Comparison of ENCODE assay signal across 17 cellular contexts in the genomic region with DNA sequence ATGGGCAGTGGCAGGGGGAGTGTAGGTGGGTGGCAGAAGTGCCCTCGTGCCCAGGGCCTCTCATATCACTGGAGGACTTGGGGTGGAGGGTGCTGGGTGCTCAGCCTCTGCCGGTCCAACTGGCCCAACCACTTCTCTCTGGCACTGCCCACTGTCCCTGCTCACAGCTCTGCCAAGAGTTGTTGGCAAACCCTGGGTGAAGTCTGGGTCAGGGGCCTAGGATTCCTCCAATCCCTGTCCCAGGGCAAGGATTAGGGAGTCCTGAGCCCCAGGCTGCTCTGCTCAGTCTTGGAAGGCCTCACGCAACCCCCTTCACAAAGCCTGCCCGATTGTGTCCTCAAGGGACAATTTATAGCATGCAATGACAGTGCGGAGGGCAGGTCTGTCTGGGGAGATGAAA. TPM values are rescaled to one million over a fixed set of nuclear protein-coding genes. Genes with fewer than 3 reads are reported as not detected.
A peak's percentile ranks its signal among the peaks of the same experiment; 100 is the strongest.
DNase-seq lines count a peak whose midpoint lies in the region; ATAC-seq and TF ChIP-seq lines count a peak whose summit lies in the region.
"Had no signal": no experiment of that assay in that cellular context is flagged by ENCODE, and none has a peak within 500 bp of the region (broad histone marks: within the 10 kb centered on the region; RNA-seq: fewer than 3 reads in every experiment).

No MANE protein-coding gene starts in this region.

- H3K27me3 Mint-ChIP-seq in progenitor cell of endocrine pancreas, result peaks cover 7% of the 10 kb centered on the region

- H3K36me3 ChIP-seq in HCT116 (ENCODE audit: control insufficient read depth in 1 of 2, insufficient read depth in 2 of 2, low read length in 2 of 2), result no peaks in the 10 kb centered on the region
- no peaks in the 10 kb centered on the region for H3K36me3 ChIP-seq in Peyer's patch
- no peaks in the 10 kb centered on the region for H3K36me3 ChIP-seq in parathyroid adenoma (ENCODE audit: control insufficient read depth, insufficient read depth, low read length)
- H3K36me3 ChIP-seq: BLaER1, cardiac muscle cell had no signal

- H3K9me3 ChIP-seq in HCT116 (ENCODE audit: control insufficient read depth in 1 of 2, insufficient read depth in 1 of 2, low read depth in 1 of 2, low read length in 2 of 2) (no peaks in the 10 kb centered on the region), Peyer's patch (no peaks in the 10 kb centered on the region), parathyroid adenoma (ENCODE audit: control insufficient read depth, low read length) (no peaks in the 10 kb centered on the region)
- H3K9me3 ChIP-seq: BLaER1 had no signal

- DNase-seq in HCT116 (ENCODE audit: low read depth, low spot score) (no peak), Peyer's patch (peak in 2 of 3 donors; percentile 78 to 82), left colon (peak; percentile 82 to 87), progenitor cell of endocrine pancreas (ENCODE audit: low spot score, unreplicated experiment) (no peak), NCI-H1694 treated with DMSO at 0.1 percent for 48 hours (lab: John Stamatoyannopoulos, UW) (no peak), ACHN (no peak)
- no peak for DNase-seq in activated CD8-positive, alpha-beta memory T cell treated with anti-CD3 and anti-CD28 coated beads, Interleukin-2, amount 50 U/mL, for 48 hours
- DNase-seq: activated naive CD8-positive, alpha-beta T cell treated with anti-CD3 and anti-CD28 coated beads for 36 hours; effector memory CD4-positive, alpha-beta T cell; EL; NCI-H1417; NCI-H526 treated with DMSO at 0.1 percent for 48 hours; T-helper 17 cell had no signal

- RAD21 ChIA-PET in HCT116 (lab: Charles Lee; ENCODE audit: low non-redundant PET in 1 of 2, low total read pairs in 2 of 2, uncharacterized antibody in 2 of 2, unreplicated experiment in 2 of 2), result no interaction called here

- H3K27ac ChIP-seq in HCT116 (ENCODE audit: low read depth, low read length), result no peak overlapping the region; the same call in 1 of the 2 replicates
- peak overlapping the region in 3 of 4 donors; percentile 12 to 98 (median 96) for H3K27ac ChIP-seq in Peyer's patch
- H3K27ac ChIP-seq in parathyroid adenoma, result peak overlapping the region; percentile 77
- H3K27ac ChIP-seq: BLaER1, cardiac muscle cell had no signal

- in situ Hi-C loops in ACHN (cut with HindIII; ENCODE audit: low pct_ligation_motif_present, low pct_unique_long_range_greater_than_20kb, low sequenced_read_pairs), result no loop called here

- no TSS peak for BruUV-seq in HCT116 (replicated peaks; lab: Mats Ljungman, UMichigan)

- no peaks in the 10 kb centered on the region for H3K9me3 Mint-ChIP-seq in progenitor cell of endocrine pancreas (ENCODE audit: low read depth)
- H3K9me3 Mint-ChIP-seq: activated naive CD8-positive, alpha-beta T cell treated with anti-CD3 and anti-CD28 coated beads for 36 hours; stimulated activated naive CD8-positive, alpha-beta T cell treated with anti-CD3 and anti-CD28 coated beads, Interleukin-15, Interleukin-2, amounts not matched to agents 100 ng/mL and 50 ng/mL, for 24 hours had no signal

- intact Hi-C loops in HCT116 (cut with micrococcal nuclease), result no loop called here
- intact Hi-C loops in left colon (cut with DNase I, micrococcal nuclease), result no loop called here

- no peak for TF ChIP-seq CTCF in HCT116 (IDR thresholded peaks at IDR 0.05 in 2 of 3, conservative IDR thresholded peaks at IDR 0.05 in 1 of 3; ENCODE audit: borderline replicate concordance in 1 of 3, insufficient read depth in 1 of 3, low read depth in 2 of 3, low read length in 2 of 3)
- peak in 1 of 6 experiments; percentile 3 for TF ChIP-seq CTCF in Peyer's patch (IDR thresholded peaks at IDR 0.05)
- TF ChIP-seq CTCF in parathyroid adenoma (IDR thresholded peaks at IDR 0.05), result no peak
- no peak for TF ChIP-seq CTCF in progenitor cell of endocrine pancreas (IDR thresholded peaks at IDR 0.05; ENCODE audit: unreplicated experiment)

- H3K36me3 Mint-ChIP-seq in progenitor cell of endocrine pancreas (ENCODE audit: insufficient read depth), result no peaks in the 10 kb centered on the region
- H3K36me3 Mint-ChIP-seq: activated naive CD8-positive, alpha-beta T cell treated with anti-CD3 and anti-CD28 coated beads for 36 hours had no signal

- CTCF ChIA-PET in HCT116 (lab: Charles Lee), result no interaction called here

- H3K9me2 ChIP-seq in HCT116 (ENCODE audit: insufficient read depth), result no peaks in the 10 kb centered on the region

- H3K27me3 ChIP-seq in HCT116 (ENCODE audit: insufficient read depth, low read length), result no peaks in the 10 kb centered on the region
- H3K27me3 ChIP-seq in Peyer's patch, result no peaks in the 10 kb centered on the region
- H3K27me3 ChIP-seq in parathyroid adenoma (ENCODE audit: control insufficient read depth, insufficient read depth, low read length), result no peaks in the 10 kb centered on the region

- no peaks in the 10 kb centered on the region for H4K20me1 ChIP-seq in HCT116 (ENCODE audit: insufficient read depth)
- H4K20me1 ChIP-seq: BLaER1 had no signal

- no peak for TF ChIP-seq RAD21 in HCT116 (IDR thresholded peaks at IDR 0.05; ENCODE audit: low read depth)

- no peaks in the 10 kb centered on the region for H3K79me2 ChIP-seq in HCT116 (ENCODE audit: insufficient read depth, low read length)
- peaks cover 5% of the 10 kb centered on the region for H3K79me2 ChIP-seq in parathyroid adenoma

- H3K4me3 Mint-ChIP-seq in progenitor cell of endocrine pancreas (ENCODE audit: low read depth), result no peak overlapping the region
- H3K4me3 Mint-ChIP-seq: activated naive CD8-positive, alpha-beta T cell treated with anti-CD3 and anti-CD28 coated beads for 36 hours; stimulated activated naive CD8-positive, alpha-beta T cell treated with anti-CD3 and anti-CD28 coated beads, Interleukin-15, Interleukin-2, amounts not matched to agents 100 ng/mL and 50 ng/mL, for 24 hours; T-helper 17 cell had no signal

- H3K4me1 ChIP-seq in HCT116 (ENCODE audit: control insufficient read depth in 1 of 2, insufficient read depth in 2 of 2, low read length in 2 of 2) (peaks cover 41 to 54% of the 10 kb centered on the region in 2 experiments), Peyer's patch (peaks cover 6 to 75% (median 20%) of the 10 kb centered on the region in 4 donors), parathyroid adenoma (peaks cover 52% of the 10 kb centered on the region)

- H3K4me2 ChIP-seq in HCT116 (ENCODE audit: low read length), result peak overlapping the region; percentile 36; the same call in 1 of the 2 replicates
- peak overlapping the region; percentile 50 for H3K4me2 ChIP-seq in parathyroid adenoma (ENCODE audit: low read length)
- H3K4me2 ChIP-seq: BLaER1 had no signal

- no peak overlapping the region for H3K27ac Mint-ChIP-seq in progenitor cell of endocrine pancreas
- H3K27ac Mint-ChIP-seq: activated naive CD8-positive, alpha-beta T cell treated with anti-CD3 and anti-CD28 coated beads for 36 hours; stimulated activated naive CD8-positive, alpha-beta T cell treated with anti-CD3 and anti-CD28 coated beads, Interleukin-15, Interleukin-2, amounts not matched to agents 100 ng/mL and 50 ng/mL, for 24 hours; T-helper 17 cell had no signal

- ATAC-seq in HCT116 (no peak), left colon (peak; percentile 45)
- ATAC-seq: T-helper 17 cell had no signal

- peaks cover 38% of the 10 kb centered on the region for H3K4me1 Mint-ChIP-seq in progenitor cell of endocrine pancreas (ENCODE audit: low read depth)

- H3K9ac ChIP-seq in HCT116 (ENCODE audit: low read length) (no peak overlapping the region), parathyroid adenoma (no peak overlapping the region)
- H3K9ac ChIP-seq: BLaER1 had no signal

- TF ChIP-seq POLR2A in HCT116 (IDR thresholded peaks at IDR 0.05; ENCODE audit: borderline replicate concordance, extremely low read depth, insufficient read depth, insufficient read length) (no peak), Peyer's patch (IDR thresholded peaks at IDR 0.05) (no peak)

- H2AFZ ChIP-seq in HCT116 (ENCODE audit: low read depth, low read length, poor library complexity, severe bottlenecking), result no peak overlapping the region
- peak overlapping the region; percentile 71 for H2AFZ ChIP-seq in parathyroid adenoma

- no peak overlapping the region for H3K4me3 ChIP-seq in HCT116 (replicated peaks in 1 of 2; ENCODE audit: low read depth in 1 of 2, low read length in 2 of 2)
- H3K4me3 ChIP-seq in Peyer's patch, result peak overlapping the region in 1 of 4 donors; percentile 27
- H3K4me3 ChIP-seq in parathyroid adenoma (ENCODE audit: low read depth, low read length), result no peak overlapping the region
- H3K4me3 ChIP-seq: BLaER1, cardiac muscle cell had no signal

- POLR2A ChIA-PET in HCT116 (lab: Charles Lee), result no interaction called here

TF ChIP-seq in HCT116, 20 proteins besides CTCF, POLR2A, EP300 and RAD21:
- TF ChIP-seq, protein P1, sequence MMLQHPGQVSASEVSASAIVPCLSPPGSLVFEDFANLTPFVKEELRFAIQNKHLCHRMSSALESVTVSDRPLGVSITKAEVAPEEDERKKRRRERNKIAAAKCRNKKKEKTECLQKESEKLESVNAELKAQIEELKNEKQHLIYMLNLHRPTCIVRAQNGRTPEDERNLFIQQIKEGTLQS (IDR thresholded peaks at IDR 0.05), result no peak
- peak; percentile 62 for TF ChIP-seq SP1 (IDR thresholded peaks at IDR 0.05; ENCODE audit: low read depth)

RNA-seq across cellular contexts. Expression of a gene that starts 5.2 kb away (rescaled TPM):
- total RNA-seq in HCT116 (2021; ENCODE audit: unreplicated experiment), result 34.4 TPM
- polyA plus RNA-seq in HCT116 (2012), result 34.6 and 38.9 TPM in 2 replicates
- 10 to 100 TPM; 36.3 to 73.1 (median 70.6) TPM for total RNA-seq in Peyer's patch
- total RNA-seq in left colon, result 10 to 100 TPM; 93.3 to 94.0 TPM
- 45.1 and 45.8 TPM in 2 replicates for total RNA-seq in progenitor cell of endocrine pancreas

RNA-seq across cellular contexts. Expression of a gene that starts 25.5 kb away (rescaled TPM):
- 33.6 TPM for total RNA-seq in HCT116 (2021; ENCODE audit: unreplicated experiment)
- polyA plus RNA-seq in HCT116 (2012), result 25.1 and 33.3 TPM in 2 replicates
- total RNA-seq in Peyer's patch, result 10 to 100 TPM in 3 of 4 donors, 1 to 10 TPM in 1; 9.0 to 19.8 (median 10.8) TPM
- 10 to 100 TPM; 13.1 to 14.1 TPM for total RNA-seq in left colon
- total RNA-seq in progenitor cell of endocrine pancreas, result 22.0 and 22.5 TPM in 2 replicates

Comparison
In these comparisons a context has a peak if more than half of its experiments do, and no peak if none do; other contexts are left out.
1. DNase-seq: peak in Peyer's patch (2 of 3) and left colon (2 of 2); none in HCT116 (single experiment), progenitor cell of endocrine pancreas (single experiment), activated CD8-positive, alpha-beta memory T cell treated with anti-CD3 and anti-CD28 coated beads, Interleukin-2, amount 50 U/mL, for 48 hours (single experiment), NCI-H1694 treated with DMSO at 0.1 percent for 48 hours (single experiment) and ACHN (single experiment).